11 cellular contexts compared by ENCODE assay signal in genomic region chr15:55250392-55250791, GRCh38. TPM values are rescaled to one million over a fixed set of nuclear protein-coding genes. Genes with fewer than 3 reads are reported as not detected.
A peak's percentile ranks its signal among the peaks of the same experiment; 100 is the strongest.
DNase-seq lines count a peak whose midpoint lies in the region; ATAC-seq and TF ChIP-seq lines count a peak whose summit lies in the region.
"Had no signal": no experiment of that assay in that cellular context is flagged by ENCODE, and none has a peak within 500 bp of the region (broad histone marks: within the 10 kb centered on the region; RNA-seq: fewer than 3 reads in every experiment).

No MANE protein-coding gene starts in this region.

- H3K9ac ChIP-seq in liver (ENCODE audit: low read depth in 1 of 2, low read length in 2 of 2), result peak overlapping the region in 1 of 2 donors; percentile 43

- no peak overlapping the region for H3K4me3 Mint-ChIP-seq in activated naive CD8-positive, alpha-beta T cell treated with anti-CD3 and anti-CD28 coated beads for 36 hours
- H3K4me3 Mint-ChIP-seq: neural crest cell had no signal

- H3K4me3 ChIP-seq in AG10803 (ENCODE audit: low read length), result no peak overlapping the region
- no peak overlapping the region for H3K4me3 ChIP-seq in liver (ENCODE audit: low read depth in 1 of 3, low read length in 3 of 3)
- H3K4me3 ChIP-seq in aorta (ENCODE audit: low read length in 2 of 2), result no peak overlapping the region
- no peak overlapping the region for H3K4me3 ChIP-seq in dorsolateral prefrontal cortex

- ATAC-seq in aorta (ENCODE audit: low FRiP score) (no peak), GM21619 (IDR thresholded peaks at IDR 0.05; ENCODE audit: unreplicated experiment) (no peak), GM21423 (IDR thresholded peaks at IDR 0.05; ENCODE audit: unreplicated experiment) (no peak)

- intact Hi-C loops in aorta (cut with DNase I) (no loop called here), dorsolateral prefrontal cortex (cut with DNase I) (no loop called here)

- DNase-seq in AG10803 (ENCODE audit: low read depth) (peak; percentile 97), KBM-7 (peak; percentile 40), aorta (no peak), dorsolateral prefrontal cortex (no peak)
- no peak for DNase-seq in activated naive CD8-positive, alpha-beta T cell treated with anti-CD3 and anti-CD28 coated beads for 36 hours
- DNase-seq: NCI-H1092 had no signal

- TF ChIP-seq RAD21 in liver (IDR thresholded peaks at IDR 0.05), result peak; percentile 27 to 54

- WGBS in liver, result 19% methylated on average over 2 of the region's 2 CpGs
- WGBS in aorta, 2 donors, result 73 to 85% methylated on average over 2 of the region's 2 CpGs

- H3K9me3 ChIP-seq in liver (ENCODE audit: control insufficient read depth in 4 of 4, low read length in 3 of 4) (no peaks in the 10 kb centered on the region), aorta (ENCODE audit: control insufficient read depth, low read length) (no peaks in the 10 kb centered on the region)

- peak overlapping the region; percentile 78 for H3K27ac Mint-ChIP-seq in activated naive CD8-positive, alpha-beta T cell treated with anti-CD3 and anti-CD28 coated beads for 36 hours

- H3K27me3 ChIP-seq in liver (ENCODE audit: control insufficient read depth in 4 of 4, insufficient read depth in 4 of 4, low read length in 3 of 4), result no peaks in the 10 kb centered on the region
- H3K27me3 ChIP-seq in aorta (ENCODE audit: control insufficient read depth in 1 of 2, insufficient read depth in 2 of 2, low read length in 1 of 2), result no peaks in the 10 kb centered on the region
- no peaks in the 10 kb centered on the region for H3K27me3 ChIP-seq in dorsolateral prefrontal cortex

- peaks cover 57% of the 10 kb centered on the region for H3K4me1 Mint-ChIP-seq in activated naive CD8-positive, alpha-beta T cell treated with anti-CD3 and anti-CD28 coated beads for 36 hours

- H3K36me3 Mint-ChIP-seq in activated naive CD8-positive, alpha-beta T cell treated with anti-CD3 and anti-CD28 coated beads for 36 hours, result peaks cover 55% of the 10 kb centered on the region

- no peaks in the 10 kb centered on the region for H3K9me3 Mint-ChIP-seq in activated naive CD8-positive, alpha-beta T cell treated with anti-CD3 and anti-CD28 coated beads for 36 hours
- H3K9me3 Mint-ChIP-seq: neural crest cell had no signal

- TF ChIP-seq CTCF in AG10803 (conservative IDR thresholded peaks at IDR 0.05; ENCODE audit: low read length), result no peak
- TF ChIP-seq CTCF in liver (IDR thresholded peaks at IDR 0.05; ENCODE audit: low read depth, low read length, missing input control), result no peak
- no peak for TF ChIP-seq CTCF in dorsolateral prefrontal cortex (IDR thresholded peaks at IDR 0.05 in 54 of 56, conservative IDR thresholded peaks at IDR 0.05 in 2 of 56; ENCODE audit: low read depth in 1 of 56, partially characterized antibody in 56 of 56)

- no peaks in the 10 kb centered on the region for H3K36me3 ChIP-seq in liver (ENCODE audit: control insufficient read depth in 4 of 4, insufficient read depth in 3 of 4, low read depth in 1 of 4, low read length in 3 of 4)
- peaks cover 0 to 2% of the 10 kb centered on the region in 2 donors for H3K36me3 ChIP-seq in aorta (ENCODE audit: control insufficient read depth in 1 of 2, insufficient read depth in 2 of 2, low read length in 1 of 2)

- H3K4me1 ChIP-seq in liver (ENCODE audit: control insufficient read depth in 4 of 4, insufficient read depth in 4 of 4, low read length in 3 of 4), result peaks cover 13 to 49% (median 28%) of the 10 kb centered on the region in 4 donors
- H3K4me1 ChIP-seq in aorta (ENCODE audit: control insufficient read depth in 1 of 2, insufficient read depth in 2 of 2, low read length in 2 of 2), result no peaks in the 10 kb centered on the region

- H3K27ac ChIP-seq in liver (ENCODE audit: low read depth in 1 of 2, low read length in 2 of 2) (peak overlapping the region; percentile 65 to 68), aorta (ENCODE audit: low read depth in 1 of 2, low read length in 2 of 2) (no peak overlapping the region), dorsolateral prefrontal cortex (no peak overlapping the region)
- H3K27ac ChIP-seq: VCaP had no signal

- in situ Hi-C loops in KBM-7 (cut with MboI; ENCODE audit: low pct_unique_long_range_greater_than_20kb, low sequenced_read_pairs), result no loop called here

- H3K27me3 Mint-ChIP-seq in activated naive CD8-positive, alpha-beta T cell treated with anti-CD3 and anti-CD28 coated beads for 36 hours, result no peaks in the 10 kb centered on the region

TF ChIP-seq in liver, 16 proteins besides CTCF, POLR2A, EP300 and RAD21:
- TF ChIP-seq RXRA (IDR thresholded peaks at IDR 0.05) (peak; percentile 89 to 94), NR2F2 (IDR thresholded peaks at IDR 0.05) (peak; percentile 40), ZBTB33 (IDR thresholded peaks at IDR 0.05) (peak; percentile 94), HNF4G (IDR thresholded peaks at IDR 0.05) (peak; percentile 86), YY1 (IDR thresholded peaks at IDR 0.05) (peak; percentile 76), GABPA (IDR thresholded peaks at IDR 0.05 in 1 of 2, conservative IDR thresholded peaks at IDR 0.05 in 1 of 2) (peak in 1 of 2 donors; percentile 70), FOXA1 (IDR thresholded peaks at IDR 0.05) (peak; percentile 88), FOXA2 (IDR thresholded peaks at IDR 0.05) (peak; percentile 90), TAF1 (conservative IDR thresholded peaks at IDR 0.05) (no peak), EGR1 (IDR thresholded peaks at IDR 0.05; ENCODE audit: low read depth in 2 of 2) (peak in 1 of 2 donors; percentile 31), HNF4A (conservative IDR thresholded peaks at IDR 0.05) (peak; percentile 98 to 99), JUND (IDR thresholded peaks at IDR 0.05) (peak; percentile 90 to 91), SP1 (IDR thresholded peaks at IDR 0.05) (peak; percentile 88), MAX (IDR thresholded peaks at IDR 0.05) (peak; percentile 97)
- TF ChIP-seq, protein P1, sequence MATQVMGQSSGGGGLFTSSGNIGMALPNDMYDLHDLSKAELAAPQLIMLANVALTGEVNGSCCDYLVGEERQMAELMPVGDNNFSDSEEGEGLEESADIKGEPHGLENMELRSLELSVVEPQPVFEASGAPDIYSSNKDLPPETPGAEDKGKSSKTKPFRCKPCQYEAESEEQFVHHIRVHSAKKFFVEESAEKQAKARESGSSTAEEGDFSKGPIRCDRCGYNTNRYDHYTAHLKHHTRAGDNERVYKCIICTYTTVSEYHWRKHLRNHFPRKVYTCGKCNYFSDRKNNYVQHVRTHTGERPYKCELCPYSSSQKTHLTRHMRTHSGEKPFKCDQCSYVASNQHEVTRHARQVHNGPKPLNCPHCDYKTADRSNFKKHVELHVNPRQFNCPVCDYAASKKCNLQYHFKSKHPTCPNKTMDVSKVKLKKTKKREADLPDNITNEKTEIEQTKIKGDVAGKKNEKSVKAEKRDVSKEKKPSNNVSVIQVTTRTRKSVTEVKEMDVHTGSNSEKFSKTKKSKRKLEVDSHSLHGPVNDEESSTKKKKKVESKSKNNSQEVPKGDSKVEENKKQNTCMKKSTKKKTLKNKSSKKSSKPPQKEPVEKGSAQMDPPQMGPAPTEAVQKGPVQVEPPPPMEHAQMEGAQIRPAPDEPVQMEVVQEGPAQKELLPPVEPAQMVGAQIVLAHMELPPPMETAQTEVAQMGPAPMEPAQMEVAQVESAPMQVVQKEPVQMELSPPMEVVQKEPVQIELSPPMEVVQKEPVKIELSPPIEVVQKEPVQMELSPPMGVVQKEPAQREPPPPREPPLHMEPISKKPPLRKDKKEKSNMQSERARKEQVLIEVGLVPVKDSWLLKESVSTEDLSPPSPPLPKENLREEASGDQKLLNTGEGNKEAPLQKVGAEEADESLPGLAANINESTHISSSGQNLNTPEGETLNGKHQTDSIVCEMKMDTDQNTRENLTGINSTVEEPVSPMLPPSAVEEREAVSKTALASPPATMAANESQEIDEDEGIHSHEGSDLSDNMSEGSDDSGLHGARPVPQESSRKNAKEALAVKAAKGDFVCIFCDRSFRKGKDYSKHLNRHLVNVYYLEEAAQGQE (IDR thresholded peaks at IDR 0.05), result no peak
- TF ChIP-seq, protein P2, sequence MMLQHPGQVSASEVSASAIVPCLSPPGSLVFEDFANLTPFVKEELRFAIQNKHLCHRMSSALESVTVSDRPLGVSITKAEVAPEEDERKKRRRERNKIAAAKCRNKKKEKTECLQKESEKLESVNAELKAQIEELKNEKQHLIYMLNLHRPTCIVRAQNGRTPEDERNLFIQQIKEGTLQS (IDR thresholded peaks at IDR 0.05), result peak; percentile 87
TF ChIP-seq in liver: peak in this region for 14.

RNA-seq across cellular contexts. Expression of gene RAB27A, which starts 39.2 kb away (rescaled TPM):
- 10 to 100 TPM; 82.2 to 91.0 TPM for total RNA-seq in activated naive CD8-positive, alpha-beta T cell treated with anti-CD3 and anti-CD28 coated beads for 36 hours
- total RNA-seq in liver (10 to 100 TPM in 1 of 2 donors, 1 to 10 TPM in 1; 6.4 to 28.4 TPM), aorta (10 to 100 TPM; 54.3 to 67.5 TPM), dorsolateral prefrontal cortex (10 to 100 TPM in 43 of 120 experiments, 1 to 10 TPM in 77; 4.1 to 18.9 (median 8.6) TPM)
- polyA plus RNA-seq in liver (10 to 100 TPM; 21.5 to 30.8 TPM), aorta (10 to 100 TPM; 20.5 to 34.7 TPM)

RNA-seq across cellular contexts. Expression of gene RSL24D1, which starts 53.7 kb away (rescaled TPM):
- 100 to 1,000 TPM; 179 to 181 TPM for total RNA-seq in activated naive CD8-positive, alpha-beta T cell treated with anti-CD3 and anti-CD28 coated beads for 36 hours
- total RNA-seq in liver (10 to 100 TPM; 17.4 to 33.3 TPM), aorta (10 to 100 TPM; 64.9 to 66.4 TPM), dorsolateral prefrontal cortex (10 to 100 TPM; 22.1 to 77.6 (median 52.2) TPM)
- polyA plus RNA-seq in liver (10 to 100 TPM; 13.3 to 28.9 TPM), aorta (100 to 1,000 TPM in 1 of 2 donors, 10 to 100 TPM in 1; 88.0 to 204 TPM)

Comparison
In these comparisons a context has a peak if more than half of its experiments do, and no peak if none do; other contexts are left out.
1. DNase-seq: peak in AG10803 (single experiment) and KBM-7 (single experiment); none in activated naive CD8-positive, alpha-beta T cell treated with anti-CD3 and anti-CD28 coated beads for 36 hours (single experiment), aorta (0 of 2) and dorsolateral prefrontal cortex (0 of 10).
2. H3K27ac ChIP-seq: peak in liver (2 of 2); none in aorta (0 of 2) and dorsolateral prefrontal cortex (0 of 59).